ENCODE assay signal across 1 cellular context in the genomic region with DNA sequence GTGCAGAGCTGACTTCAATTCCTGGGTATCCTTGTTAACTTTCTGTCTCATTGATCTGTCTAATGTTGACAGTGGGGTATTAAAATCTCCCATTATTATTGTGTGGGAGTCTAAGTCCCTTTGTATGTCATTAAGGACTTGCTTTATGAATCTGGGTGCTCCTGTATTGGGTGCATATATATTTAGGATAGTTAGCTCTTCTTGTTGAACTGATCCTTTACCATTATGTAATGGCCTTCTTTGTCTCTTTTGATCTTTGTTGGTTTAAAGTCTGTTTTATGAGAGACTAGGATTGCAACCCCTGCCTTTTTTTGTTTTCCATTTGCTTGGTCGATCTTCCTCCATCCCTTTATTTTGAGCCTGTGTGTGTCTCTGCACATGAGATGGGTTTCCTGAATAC.
DNase-seq lines count a peak whose midpoint lies in the region; ATAC-seq, FAIRE-seq and TF ChIP-seq lines count a peak whose summit lies in the region.
"Not testable (repeated sequence)": the region's sequence is repeated elsewhere in the genome, so short reads cannot be mapped to it uniquely, and the experiment has no call there.

No MANE protein-coding gene starts in this region.

- FAIRE-seq in HepG2 (lab: Jason Lieb, UNC): not testable (repeated sequence)

- not testable (repeated sequence) for TF ChIP-seq CTCF in HepG2 (CRISPR knock-in tag; IDR thresholded peaks at IDR 0.05)

- H3K4me2 ChIP-seq in HepG2 (ENCODE audit: low read depth, low read length): not testable (repeated sequence)

- H3K27me3 ChIP-seq in HepG2 (ENCODE audit: control insufficient read depth in 1 of 2, insufficient read depth in 2 of 2, low read length in 2 of 2): not testable (repeated sequence)

- H3K4me1 ChIP-seq in HepG2 (ENCODE audit: insufficient read depth, low read length): not testable (repeated sequence)

- not testable (repeated sequence) for H3K27ac ChIP-seq in HepG2 (ENCODE audit: extremely low read length, insufficient read depth, low read length)

- TF ChIP-seq POLR2A in HepG2 (IDR thresholded peaks at IDR 0.05; ENCODE audit: insufficient read depth in 1 of 2, low read depth in 2 of 2, low read length in 2 of 2): not testable (repeated sequence)

- TF ChIP-seq RAD21 in HepG2 (CRISPR knock-in tag; IDR thresholded peaks at IDR 0.05): not testable (repeated sequence)

- H3K9me3 ChIP-seq in HepG2 (ENCODE audit: low read length): peaks cover 66% of the 10 kb centered on the region

- intact Hi-C loops in HepG2 (cut with micrococcal nuclease; ENCODE audit: unreplicated experiment): not testable (repeated sequence)

- H3K4me3 ChIP-seq in HepG2 (replicated peaks in 1 of 3; ENCODE audit: insufficient read depth in 1 of 3, low read depth in 2 of 3, low read length in 3 of 3): not testable (repeated sequence)

- 4% methylated on average over 1 of the region's 1 CpG for WGBS in HepG2 (ENCODE audit: low lambda C conversion rate)

- BruUV-seq in HepG2 (replicated peaks; lab: Mats Ljungman, UMichigan): not testable (repeated sequence)

- not testable (repeated sequence) for DNase-seq in HepG2 (ENCODE audit: low spot score)

- POLR2A ChIA-PET in HepG2 (lab: Yijun Ruan, JAX): not testable (repeated sequence)

- not testable (repeated sequence) for ATAC-seq in HepG2

- H3K79me2 ChIP-seq in HepG2 (ENCODE audit: insufficient read depth, low read length): not testable (repeated sequence)

- not testable (repeated sequence) for TF ChIP-seq EP300 in HepG2 (IDR thresholded peaks at IDR 0.05; ENCODE audit: low read depth in 2 of 2, low read length in 2 of 2); HepG2 (CRISPR knock-in tag; IDR thresholded peaks at IDR 0.05; ENCODE audit: borderline replicate concordance)

- not testable (repeated sequence) for H3K9ac ChIP-seq in HepG2 (ENCODE audit: insufficient read depth, low read depth, low read length)

- not testable (repeated sequence) for H4K20me1 ChIP-seq in HepG2 (ENCODE audit: insufficient read depth, low read length)

- not testable (repeated sequence) for H3K36me3 ChIP-seq in HepG2 (replicated peaks in 1 of 2; ENCODE audit: control insufficient read depth in 1 of 2, insufficient read depth in 2 of 2, low read length in 2 of 2)

- CTCF ChIA-PET in HepG2 (lab: Yijun Ruan, JAX; ENCODE audit: low intra/inter-chr PET ratio, low total read pairs): not testable (repeated sequence)

- in situ Hi-C loops in HepG2 (cut with HindIII; ENCODE audit: extremely low pct_ligation_motif_present, low pct_unique_long_range_greater_than_20kb): not testable (repeated sequence)

- not testable (repeated sequence) for H2AFZ ChIP-seq in HepG2 (ENCODE audit: low read length)

TF ChIP-seq in HepG2, 621 proteins besides CTCF, POLR2A, EP300 and RAD21:
- peak; percentile 73 for TF ChIP-seq ZNF282 (IDR thresholded peaks at IDR 0.05; ENCODE audit: partially characterized antibody)
- peak; percentile 27; the same call in 1 of the 2 replicates for TF ChIP-seq IKZF1 (IDR thresholded peaks at IDR 0.05)
- TF ChIP-seq, protein P1, sequence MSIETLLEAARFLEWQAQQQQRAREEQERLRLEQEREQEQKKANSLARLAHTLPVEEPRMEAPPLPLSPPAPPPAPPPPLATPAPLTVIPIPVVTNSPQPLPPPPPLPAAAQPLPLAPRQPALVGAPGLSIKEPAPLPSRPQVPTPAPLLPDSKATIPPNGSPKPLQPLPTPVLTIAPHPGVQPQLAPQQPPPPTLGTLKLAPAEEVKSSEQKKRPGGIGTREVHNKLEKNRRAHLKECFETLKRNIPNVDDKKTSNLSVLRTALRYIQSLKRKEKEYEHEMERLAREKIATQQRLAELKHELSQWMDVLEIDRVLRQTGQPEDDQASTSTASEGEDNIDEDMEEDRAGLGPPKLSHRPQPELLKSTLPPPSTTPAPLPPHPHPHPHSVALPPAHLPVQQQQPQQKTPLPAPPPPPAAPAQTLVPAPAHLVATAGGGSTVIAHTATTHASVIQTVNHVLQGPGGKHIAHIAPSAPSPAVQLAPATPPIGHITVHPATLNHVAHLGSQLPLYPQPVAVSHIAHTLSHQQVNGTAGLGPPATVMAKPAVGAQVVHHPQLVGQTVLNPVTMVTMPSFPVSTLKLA (IDR thresholded peaks at IDR 0.05): 0 out of 2 replicates have a peak, but pooled peaks have one; percentile 6
- TF ChIP-seq NBN (conservative IDR thresholded peaks at IDR 0.05): peak; percentile 87; the same call in 1 of the 2 replicates
- peak; percentile 84 for TF ChIP-seq ATM (IDR thresholded peaks at IDR 0.05; ENCODE audit: borderline replicate concordance)
- TF ChIP-seq REXO4 (CRISPR knock-in tag; IDR thresholded peaks at IDR 0.05; ENCODE audit: borderline replicate concordance): 0 out of 2 replicates have a peak, but pooled peaks have one; percentile 51
- TF ChIP-seq LCORL (IDR thresholded peaks at IDR 0.05): peak; percentile 55
- TF ChIP-seq LCORL (CRISPR knock-in tag; IDR thresholded peaks at IDR 0.05); NONO (CRISPR knock-in tag; conservative IDR thresholded peaks at IDR 0.05); ATF7 (CRISPR knock-in tag; IDR thresholded peaks at IDR 0.05); FOXA1 (CRISPR knock-in tag; IDR thresholded peaks at IDR 0.05); SOX6 (CRISPR knock-in tag; IDR thresholded peaks at IDR 0.05): not testable (repeated sequence)
- 0 out of 2 replicates have a peak, but pooled peaks have one; percentile 28 for TF ChIP-seq NONO (IDR thresholded peaks at IDR 0.05)
- TF ChIP-seq NFRKB (IDR thresholded peaks at IDR 0.05): 0 out of 2 replicates have a peak, but pooled peaks have one; percentile 12
- TF ChIP-seq PLRG1 (conservative IDR thresholded peaks at IDR 0.05): peak; percentile 99
- peak; percentile 46; the same call in 1 of the 2 replicates for TF ChIP-seq ARNT (IDR thresholded peaks at IDR 0.05)
- peak; percentile 51; the same call in 1 of the 2 replicates for TF ChIP-seq ATF7 (IDR thresholded peaks at IDR 0.05)
- TF ChIP-seq, protein P2, sequence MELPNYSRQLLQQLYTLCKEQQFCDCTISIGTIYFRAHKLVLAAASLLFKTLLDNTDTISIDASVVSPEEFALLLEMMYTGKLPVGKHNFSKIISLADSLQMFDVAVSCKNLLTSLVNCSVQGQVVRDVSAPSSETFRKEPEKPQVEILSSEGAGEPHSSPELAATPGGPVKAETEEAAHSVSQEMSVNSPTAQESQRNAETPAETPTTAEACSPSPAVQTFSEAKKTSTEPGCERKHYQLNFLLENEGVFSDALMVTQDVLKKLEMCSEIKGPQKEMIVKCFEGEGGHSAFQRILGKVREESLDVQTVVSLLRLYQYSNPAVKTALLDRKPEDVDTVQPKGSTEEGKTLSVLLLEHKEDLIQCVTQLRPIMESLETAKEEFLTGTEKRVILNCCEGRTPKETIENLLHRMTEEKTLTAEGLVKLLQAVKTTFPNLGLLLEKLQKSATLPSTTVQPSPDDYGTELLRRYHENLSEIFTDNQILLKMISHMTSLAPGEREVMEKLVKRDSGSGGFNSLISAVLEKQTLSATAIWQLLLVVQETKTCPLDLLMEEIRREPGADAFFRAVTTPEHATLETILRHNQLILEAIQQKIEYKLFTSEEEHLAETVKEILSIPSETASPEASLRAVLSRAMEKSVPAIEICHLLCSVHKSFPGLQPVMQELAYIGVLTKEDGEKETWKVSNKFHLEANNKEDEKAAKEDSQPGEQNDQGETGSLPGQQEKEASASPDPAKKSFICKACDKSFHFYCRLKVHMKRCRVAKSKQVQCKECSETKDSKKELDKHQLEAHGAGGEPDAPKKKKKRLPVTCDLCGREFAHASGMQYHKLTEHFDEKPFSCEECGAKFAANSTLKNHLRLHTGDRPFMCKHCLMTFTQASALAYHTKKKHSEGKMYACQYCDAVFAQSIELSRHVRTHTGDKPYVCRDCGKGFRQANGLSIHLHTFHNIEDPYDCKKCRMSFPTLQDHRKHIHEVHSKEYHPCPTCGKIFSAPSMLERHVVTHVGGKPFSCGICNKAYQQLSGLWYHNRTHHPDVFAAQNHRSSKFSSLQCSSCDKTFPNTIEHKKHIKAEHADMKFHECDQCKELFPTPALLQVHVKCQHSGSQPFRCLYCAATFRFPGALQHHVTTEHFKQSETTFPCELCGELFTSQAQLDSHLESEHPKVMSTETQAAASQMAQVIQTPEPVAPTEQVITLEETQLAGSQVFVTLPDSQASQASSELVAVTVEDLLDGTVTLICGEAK (IDR thresholded peaks at IDR 0.05): peak; percentile 32
- TF ChIP-seq, protein P2 (CRISPR knock-in tag; IDR thresholded peaks at IDR 0.05): not testable (repeated sequence)
- peak; percentile 19; the same call in 1 of the 2 replicates for TF ChIP-seq FOXA1 (IDR thresholded peaks at IDR 0.05)
- TF ChIP-seq SOX6 (IDR thresholded peaks at IDR 0.05): peak; percentile 86; the same call in 1 of the 2 replicates
